15 cellular contexts compared by ENCODE assay signal in the genomic region with DNA sequence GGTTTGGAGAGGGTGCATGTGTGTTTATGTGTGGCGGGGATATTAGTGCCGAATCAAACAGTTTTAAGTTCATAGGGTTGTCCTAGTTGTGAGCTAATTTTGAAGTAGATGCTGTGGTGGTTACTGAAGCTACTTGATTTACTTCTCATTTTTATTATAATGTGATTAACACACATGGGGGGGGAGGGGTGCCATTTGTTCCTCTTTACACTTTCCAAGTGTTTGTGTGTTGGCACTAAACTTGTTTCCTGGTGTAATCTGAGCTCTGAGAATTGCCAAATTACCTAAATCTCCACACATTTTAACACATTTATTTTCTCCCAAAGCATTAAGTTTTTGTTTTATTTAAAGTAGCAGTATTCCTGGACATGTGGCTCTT.
DNase-seq lines count a peak whose midpoint lies in the region; ATAC-seq and TF ChIP-seq lines count a peak whose summit lies in the region.
"Had no signal": no experiment of that assay in that cellular context is flagged by ENCODE, and none has a peak within 500 bp of the region (broad histone marks: within the 10 kb centered on the region; RNA-seq: fewer than 3 reads in every experiment).

No MANE protein-coding gene starts in this region.

- H3K27ac Mint-ChIP-seq in CD14-positive monocyte (peak overlapping the region in 6 of 7 donors; percentile 61 to 89 (median 76)), WTC11 (peak overlapping the region; percentile 76), mesothelial cell of epicardium (peak overlapping the region; percentile 95)
- H3K27ac Mint-ChIP-seq: activated CD8-positive, alpha-beta T cell treated with anti-CD3 and anti-CD28 coated beads for 36 hours; T-helper 2 cell treated with Interferon-gamma antibody and Interleukin-4, amounts not matched to agents 5 μg/mL and 100 μg/mL, for 36 hours had no signal

- no peak overlapping the region for H3K14ac ChIP-seq in trophoblast cell (ENCODE audit: low read length)

- no peaks in the 10 kb centered on the region for H3K36me3 Mint-ChIP-seq in CD14-positive monocyte
- peaks cover 19% of the 10 kb centered on the region for H3K36me3 Mint-ChIP-seq in WTC11
- peaks cover 27% of the 10 kb centered on the region for H3K36me3 Mint-ChIP-seq in mesothelial cell of epicardium

- CTCF ChIA-PET in WTC11 (lab: Charles Lee): interaction anchor here (0.6 to 2.5 kb wide), 7 partner anchors 9 to 97 kb away, joined by 3 to 15 read pairs (median 4); no protein-coding TSS in a partner anchor

- no peak overlapping the region for H4K8ac ChIP-seq in trophoblast cell (ENCODE audit: low read depth, low read length)

- no peak overlapping the region for H4K12ac ChIP-seq in trophoblast cell (ENCODE audit: low read depth, low read length)

- intact Hi-C loops in CD14-positive monocyte (cut with micrococcal nuclease): no loop called here
- intact Hi-C loops in transverse colon (cut with DNase I; ENCODE audit: low total_unique reads): no loop called here

- H3K4me1 ChIP-seq in transverse colon: peaks cover 5 to 26% (median 9%) of the 10 kb centered on the region in 4 donors
- peaks cover 4 to 13% of the 10 kb centered on the region in 2 experiments for H3K4me1 ChIP-seq in trophoblast cell (ENCODE audit: control insufficient read depth in 1 of 2, insufficient read depth in 2 of 2, low read length in 2 of 2)

- no peaks in the 10 kb centered on the region for H3K79me1 ChIP-seq in trophoblast cell (ENCODE audit: low read length)

- TF ChIP-seq EP300 in transverse colon (IDR thresholded peaks at IDR 0.05; ENCODE audit: low read depth): no peak

- POLR2A ChIA-PET in WTC11 (lab: Charles Lee): interaction anchor here (0.9 kb wide), 1 partner anchor 18 kb away, joined by 3 read pairs; no protein-coding TSS in a partner anchor

- peaks cover 2% of the 10 kb centered on the region for H3K79me2 ChIP-seq in trophoblast cell (ENCODE audit: control insufficient read depth, insufficient read depth, low read length, poor library complexity)

- no peak for TF ChIP-seq POLR2A in NB4 (IDR thresholded peaks at IDR 0.05; ENCODE audit: extremely low read depth, insufficient read length)
- no peak for TF ChIP-seq POLR2A in transverse colon (IDR thresholded peaks at IDR 0.05)

- H2BK120ac ChIP-seq in trophoblast cell (ENCODE audit: insufficient read depth, low read length, poor library complexity): no peak overlapping the region

- H2AFZ ChIP-seq in trophoblast cell (ENCODE audit: insufficient read depth, low read length, poor library complexity): no peak overlapping the region

- peaks cover 4 to 8% of the 10 kb centered on the region in 2 donors for H3K9me3 ChIP-seq in transverse colon
- H3K9me3 ChIP-seq in trophoblast cell (ENCODE audit: insufficient read depth, low read depth, low read length): peaks cover 1% of the 10 kb centered on the region

- no peak overlapping the region for H2BK5ac ChIP-seq in trophoblast cell (ENCODE audit: low read depth, low read length, poor library complexity)

- no peak overlapping the region for H3K23ac ChIP-seq in trophoblast cell (ENCODE audit: low read length)

- H3K27ac ChIP-seq in transverse colon (no peak overlapping the region), trophoblast cell (ENCODE audit: low read depth, low read length) (no peak overlapping the region)
- H3K27ac ChIP-seq: psoas muscle had no signal

- TF ChIP-seq CTCF in CD14-positive monocyte (IDR thresholded peaks at IDR 0.05) (no peak), NB4 (IDR thresholded peaks at IDR 0.05; ENCODE audit: low read depth, low read length) (no peak), WTC11 (IDR thresholded peaks at IDR 0.05) (no peak), mesothelial cell of epicardium (IDR thresholded peaks at IDR 0.05; ENCODE audit: unreplicated experiment) (no peak), transverse colon (IDR thresholded peaks at IDR 0.05) (no peak)

- no peak overlapping the region for H4K91ac ChIP-seq in trophoblast cell (ENCODE audit: low read depth, low read length)

- H2AK5ac ChIP-seq in trophoblast cell (ENCODE audit: low read length): no peak overlapping the region

- no peak overlapping the region for H3K4ac ChIP-seq in trophoblast cell (ENCODE audit: low read depth, low read length)

- in situ Hi-C loops in transverse colon (cut with MboI; ENCODE audit: low pct_ligation_motif_present in 1 of 4, low pct_unique_long_range_greater_than_20kb in 1 of 4, low sequenced_read_pairs in 3 of 4): no loop called here

- DNase-seq in CD14-positive monocyte (ENCODE audit: low spot score): peak; percentile 52
- DNase-seq in NB4 (ENCODE audit: low read depth): peak; percentile 58
- no peak for DNase-seq in WTC11 (ENCODE audit: low spot score)
- DNase-seq in mesothelial cell of epicardium (ENCODE audit: low spot score in 2 of 2, unreplicated experiment in 2 of 2): no peak
- DNase-seq in transverse colon: no peak
- no peak for DNase-seq in trophoblast cell
- no peak for DNase-seq in activated gamma-delta T cell (lab: John Stamatoyannopoulos, UW)
- DNase-seq in mesenteric fat pad (ENCODE audit: low spot score): no peak
- DNase-seq: activated CD8-positive, alpha-beta T cell treated with anti-CD3 and anti-CD28 coated beads for 36 hours; dermis blood vessel endothelial cell; DND-41; NCI-H1105; NCI-H510A treated with DMSO at 0.1 percent for 48 hours; psoas muscle had no signal

- H3K9ac ChIP-seq in trophoblast cell (ENCODE audit: low read length): no peak overlapping the region

- H3K36me3 ChIP-seq in transverse colon: no peaks in the 10 kb centered on the region
- peaks cover 0 to 2% of the 10 kb centered on the region in 2 experiments for H3K36me3 ChIP-seq in trophoblast cell (ENCODE audit: control insufficient read depth in 1 of 2, insufficient read depth in 2 of 2, low read length in 2 of 2)

- no peak overlapping the region for H3K18ac ChIP-seq in trophoblast cell (ENCODE audit: low read length)

- H3K4me2 ChIP-seq in trophoblast cell (ENCODE audit: low read length): no peak overlapping the region

- no peaks in the 10 kb centered on the region for H3K27me3 ChIP-seq in transverse colon
- no peaks in the 10 kb centered on the region for H3K27me3 ChIP-seq in trophoblast cell (ENCODE audit: insufficient read depth, low read length)

- peak overlapping the region in 1 of 2 donors; percentile 49 for H3K4me3 Mint-ChIP-seq in CD14-positive monocyte
- H3K4me3 Mint-ChIP-seq in WTC11: no peak overlapping the region
- no peak overlapping the region for H3K4me3 Mint-ChIP-seq in mesothelial cell of epicardium
- H3K4me3 Mint-ChIP-seq: activated CD8-positive, alpha-beta T cell treated with anti-CD3 and anti-CD28 coated beads for 36 hours; T-helper 2 cell treated with Interferon-gamma antibody and Interleukin-4, amounts not matched to agents 5 μg/mL and 100 μg/mL, for 36 hours had no signal

- peaks cover 15% of the 10 kb centered on the region for H3K4me1 Mint-ChIP-seq in CD14-positive monocyte
- peaks cover 52% of the 10 kb centered on the region for H3K4me1 Mint-ChIP-seq in WTC11
- H3K4me1 Mint-ChIP-seq in mesothelial cell of epicardium: peaks cover 44% of the 10 kb centered on the region

- no peak overlapping the region for H2BK12ac ChIP-seq in trophoblast cell (ENCODE audit: low read length)

- H3K27me3 Mint-ChIP-seq in CD14-positive monocyte (ENCODE audit: low read depth in 3 of 3) (peaks cover 4 to 14% (median 9%) of the 10 kb centered on the region in 3 donors), WTC11 (ENCODE audit: low read depth) (no peaks in the 10 kb centered on the region), mesothelial cell of epicardium (ENCODE audit: low read depth) (no peaks in the 10 kb centered on the region)

- WGBS in transverse colon (ENCODE audit: low coverage in 1 of 2), 2 donors: 58 to 72% methylated on average over 2 of the region's 2 CpGs
- WGBS in trophoblast cell (ENCODE audit: extremely low coverage, insufficient coverage, insufficient read length): no CpG with 5 or more reads among the region's 2 CpGs

- H3K4me3 ChIP-seq in NB4 (ENCODE audit: low read depth, low read length): no peak overlapping the region
- H3K4me3 ChIP-seq in transverse colon: no peak overlapping the region
- no peak overlapping the region for H3K4me3 ChIP-seq in trophoblast cell (ENCODE audit: low read depth, low read length)
- H3K4me3 ChIP-seq: psoas muscle had no signal

- no peak for ATAC-seq in WTC11
- ATAC-seq: activated CD8-positive, alpha-beta T cell treated with anti-CD3 and anti-CD28 coated beads for 36 hours; psoas muscle had no signal

- H3K9me3 Mint-ChIP-seq in CD14-positive monocyte (peaks cover 6 to 17% (median 14%) of the 10 kb centered on the region in 7 donors), WTC11 (peaks cover 20% of the 10 kb centered on the region), mesothelial cell of epicardium (peaks cover 22% of the 10 kb centered on the region)

TF ChIP-seq in WTC11, 78 proteins besides CTCF, POLR2A, EP300 and RAD21:
- TF ChIP-seq CBFB (CRISPR knock-in tag; IDR thresholded peaks at IDR 0.05; ENCODE audit: low read depth): no peak

Comparison
In these comparisons a context has a peak if more than half of its experiments do, and no peak if none do; other contexts are left out.
1. DNase-seq: peak in CD14-positive monocyte (single experiment) and NB4 (single experiment); none in WTC11 (single experiment), mesothelial cell of epicardium (0 of 2), transverse colon (single experiment), trophoblast cell (0 of 2), activated gamma-delta T cell (single experiment) and mesenteric fat pad (single experiment).
2. Peak in every context shown above with its lines, with median percentiles within 50 percentile points of each other: H3K27ac Mint-ChIP-seq.